ENCODE assay signal across 1 cellular context in the genomic region with DNA sequence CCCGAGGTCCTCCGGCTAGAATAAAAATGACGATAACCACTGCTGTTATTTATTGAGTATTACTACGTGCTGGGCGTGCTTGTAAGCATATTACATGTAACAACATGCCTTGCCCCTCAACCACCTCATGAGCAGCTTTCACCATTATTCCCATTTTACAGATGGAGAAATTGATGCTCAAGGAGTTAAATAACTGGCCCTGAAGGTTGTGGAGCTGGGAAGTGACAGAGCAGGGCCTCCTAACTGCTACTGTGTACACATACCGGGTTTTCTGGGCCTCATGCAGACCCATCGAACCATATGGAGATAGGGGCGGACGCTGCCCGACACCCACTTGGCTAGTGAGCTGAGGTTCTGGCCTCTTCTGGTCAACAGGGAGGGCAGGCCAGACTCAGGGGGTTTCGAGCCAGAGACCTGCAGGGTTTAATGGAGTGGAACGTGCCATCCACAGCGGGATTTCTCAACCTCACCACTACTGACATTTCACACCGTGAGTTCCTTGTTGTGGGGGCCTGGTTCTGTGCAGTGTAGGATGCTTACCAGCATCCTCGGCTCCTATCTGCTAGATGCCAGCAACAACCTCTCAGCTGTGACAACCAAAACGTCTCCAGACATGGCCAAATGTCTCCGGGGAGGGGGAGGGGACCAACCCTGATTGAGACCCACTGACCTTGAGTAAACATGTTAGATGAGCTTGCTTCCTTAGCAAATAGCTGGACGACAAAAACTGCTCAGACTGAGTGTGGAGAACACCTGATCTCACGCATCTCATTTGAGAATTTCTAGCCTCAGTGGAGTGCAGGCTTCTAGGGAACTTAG.
TF ChIP-seq lines count a peak whose summit lies in the region.

No MANE protein-coding gene starts in this region.

TF ChIP-seq in HepG2, 621 proteins besides CTCF, POLR2A, EP300 and RAD21 (continued from another document):
- TF ChIP-seq, protein P1, sequence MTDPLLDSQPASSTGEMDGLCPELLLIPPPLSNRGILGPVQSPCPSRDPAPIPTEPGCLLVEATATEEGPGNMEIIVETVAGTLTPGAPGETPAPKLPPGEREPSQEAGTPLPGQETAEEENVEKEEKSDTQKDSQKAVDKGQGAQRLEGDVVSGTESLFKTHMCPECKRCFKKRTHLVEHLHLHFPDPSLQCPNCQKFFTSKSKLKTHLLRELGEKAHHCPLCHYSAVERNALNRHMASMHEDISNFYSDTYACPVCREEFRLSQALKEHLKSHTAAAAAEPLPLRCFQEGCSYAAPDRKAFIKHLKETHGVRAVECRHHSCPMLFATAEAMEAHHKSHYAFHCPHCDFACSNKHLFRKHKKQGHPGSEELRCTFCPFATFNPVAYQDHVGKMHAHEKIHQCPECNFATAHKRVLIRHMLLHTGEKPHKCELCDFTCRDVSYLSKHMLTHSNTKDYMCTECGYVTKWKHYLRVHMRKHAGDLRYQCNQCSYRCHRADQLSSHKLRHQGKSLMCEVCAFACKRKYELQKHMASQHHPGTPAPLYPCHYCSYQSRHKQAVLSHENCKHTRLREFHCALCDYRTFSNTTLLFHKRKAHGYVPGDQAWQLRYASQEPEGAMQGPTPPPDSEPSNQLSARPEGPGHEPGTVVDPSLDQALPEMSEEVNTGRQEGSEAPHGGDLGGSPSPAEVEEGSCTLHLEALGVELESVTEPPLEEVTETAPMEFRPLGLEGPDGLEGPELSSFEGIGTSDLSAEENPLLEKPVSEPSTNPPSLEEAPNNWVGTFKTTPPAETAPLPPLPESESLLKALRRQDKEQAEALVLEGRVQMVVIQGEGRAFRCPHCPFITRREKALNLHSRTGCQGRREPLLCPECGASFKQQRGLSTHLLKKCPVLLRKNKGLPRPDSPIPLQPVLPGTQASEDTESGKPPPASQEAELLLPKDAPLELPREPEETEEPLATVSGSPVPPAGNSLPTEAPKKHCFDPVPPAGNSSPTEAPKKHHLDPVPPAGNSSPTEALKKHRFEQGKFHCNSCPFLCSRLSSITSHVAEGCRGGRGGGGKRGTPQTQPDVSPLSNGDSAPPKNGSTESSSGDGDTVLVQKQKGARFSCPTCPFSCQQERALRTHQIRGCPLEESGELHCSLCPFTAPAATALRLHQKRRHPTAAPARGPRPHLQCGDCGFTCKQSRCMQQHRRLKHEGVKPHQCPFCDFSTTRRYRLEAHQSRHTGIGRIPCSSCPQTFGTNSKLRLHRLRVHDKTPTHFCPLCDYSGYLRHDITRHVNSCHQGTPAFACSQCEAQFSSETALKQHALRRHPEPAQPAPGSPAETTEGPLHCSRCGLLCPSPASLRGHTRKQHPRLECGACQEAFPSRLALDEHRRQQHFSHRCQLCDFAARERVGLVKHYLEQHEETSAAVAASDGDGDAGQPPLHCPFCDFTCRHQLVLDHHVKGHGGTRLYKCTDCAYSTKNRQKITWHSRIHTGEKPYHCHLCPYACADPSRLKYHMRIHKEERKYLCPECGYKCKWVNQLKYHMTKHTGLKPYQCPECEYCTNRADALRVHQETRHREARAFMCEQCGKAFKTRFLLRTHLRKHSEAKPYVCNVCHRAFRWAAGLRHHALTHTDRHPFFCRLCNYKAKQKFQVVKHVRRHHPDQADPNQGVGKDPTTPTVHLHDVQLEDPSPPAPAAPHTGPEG (CRISPR knock-in tag; IDR thresholded peaks at IDR 0.05): no peak
- no peak for TF ChIP-seq ZNF24 (IDR thresholded peaks at IDR 0.05)
- TF ChIP-seq FOXA1 (IDR thresholded peaks at IDR 0.05): no peak
- peak; percentile 47; the same call in 1 of the 2 replicates for TF ChIP-seq FOXA1 (CRISPR knock-in tag; IDR thresholded peaks at IDR 0.05)
- TF ChIP-seq JUN (CRISPR knock-in tag; IDR thresholded peaks at IDR 0.05): no peak
- TF ChIP-seq ZBTB38 (CRISPR knock-in tag; IDR thresholded peaks at IDR 0.05): peak; percentile 11; the same call in 1 of the 2 replicates
- TF ChIP-seq SMAD9 (CRISPR knock-in tag; IDR thresholded peaks at IDR 0.05): no peak
- no peak for TF ChIP-seq SRY (CRISPR knock-in tag; IDR thresholded peaks at IDR 0.05)
- peak; percentile 28 for TF ChIP-seq PHF20 (CRISPR knock-in tag; IDR thresholded peaks at IDR 0.05)
- TF ChIP-seq SNRNP70 (IDR thresholded peaks at IDR 0.05; ENCODE audit: low read depth, low read length): no peak
- no peak for TF ChIP-seq KLF9 (CRISPR knock-in tag; IDR thresholded peaks at IDR 0.05; ENCODE audit: low read depth)
- TF ChIP-seq, protein P2, sequence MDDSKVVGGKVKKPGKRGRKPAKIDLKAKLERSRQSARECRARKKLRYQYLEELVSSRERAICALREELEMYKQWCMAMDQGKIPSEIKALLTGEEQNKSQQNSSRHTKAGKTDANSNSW (CRISPR knock-in tag; IDR thresholded peaks at IDR 0.05; ENCODE audit: borderline replicate concordance): peak; percentile 24; the same call in 1 of the 2 replicates
- TF ChIP-seq ZNF75D (CRISPR knock-in tag; IDR thresholded peaks at IDR 0.05; ENCODE audit: borderline replicate concordance): no peak
- peak in 1 of 2 experiments; percentile 39; a peak in 1 of 4 replicates for TF ChIP-seq NR2F1 (CRISPR knock-in tag; IDR thresholded peaks at IDR 0.05)
- no peak for TF ChIP-seq ZNF264 (CRISPR knock-in tag; IDR thresholded peaks at IDR 0.05)
- TF ChIP-seq DNMT3B (CRISPR knock-in tag; conservative IDR thresholded peaks at IDR 0.05): no peak
- TF ChIP-seq ZNF253 (CRISPR knock-in tag; IDR thresholded peaks at IDR 0.05; ENCODE audit: borderline replicate concordance): no peak
- TF ChIP-seq GATAD1 (CRISPR knock-in tag; IDR thresholded peaks at IDR 0.05): no peak
- 0 out of 2 replicates have a peak, but pooled peaks have one; percentile 5 for TF ChIP-seq HHEX (CRISPR knock-in tag; IDR thresholded peaks at IDR 0.05)
- TF ChIP-seq NKX3-1 (CRISPR knock-in tag; IDR thresholded peaks at IDR 0.05): no peak
- TF ChIP-seq, protein P3, sequence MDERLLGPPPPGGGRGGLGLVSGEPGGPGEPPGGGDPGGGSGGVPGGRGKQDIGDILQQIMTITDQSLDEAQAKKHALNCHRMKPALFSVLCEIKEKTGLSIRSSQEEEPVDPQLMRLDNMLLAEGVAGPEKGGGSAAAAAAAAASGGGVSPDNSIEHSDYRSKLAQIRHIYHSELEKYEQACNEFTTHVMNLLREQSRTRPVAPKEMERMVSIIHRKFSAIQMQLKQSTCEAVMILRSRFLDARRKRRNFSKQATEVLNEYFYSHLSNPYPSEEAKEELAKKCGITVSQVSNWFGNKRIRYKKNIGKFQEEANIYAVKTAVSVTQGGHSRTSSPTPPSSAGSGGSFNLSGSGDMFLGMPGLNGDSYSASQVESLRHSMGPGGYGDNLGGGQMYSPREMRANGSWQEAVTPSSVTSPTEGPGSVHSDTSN (CRISPR knock-in tag; IDR thresholded peaks at IDR 0.05): no peak
- TF ChIP-seq, protein P4, sequence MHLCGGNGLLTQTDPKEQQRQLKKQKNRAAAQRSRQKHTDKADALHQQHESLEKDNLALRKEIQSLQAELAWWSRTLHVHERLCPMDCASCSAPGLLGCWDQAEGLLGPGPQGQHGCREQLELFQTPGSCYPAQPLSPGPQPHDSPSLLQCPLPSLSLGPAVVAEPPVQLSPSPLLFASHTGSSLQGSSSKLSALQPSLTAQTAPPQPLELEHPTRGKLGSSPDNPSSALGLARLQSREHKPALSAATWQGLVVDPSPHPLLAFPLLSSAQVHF (CRISPR knock-in tag; IDR thresholded peaks at IDR 0.05): no peak
- no peak for TF ChIP-seq MYC (CRISPR knock-in tag; IDR thresholded peaks at IDR 0.05; ENCODE audit: borderline replicate concordance)
- TF ChIP-seq TEAD3 (CRISPR knock-in tag; optimal IDR thresholded peaks at IDR 0.05; ENCODE audit: borderline replicate concordance): peak; percentile 28
- TF ChIP-seq, protein P5, sequence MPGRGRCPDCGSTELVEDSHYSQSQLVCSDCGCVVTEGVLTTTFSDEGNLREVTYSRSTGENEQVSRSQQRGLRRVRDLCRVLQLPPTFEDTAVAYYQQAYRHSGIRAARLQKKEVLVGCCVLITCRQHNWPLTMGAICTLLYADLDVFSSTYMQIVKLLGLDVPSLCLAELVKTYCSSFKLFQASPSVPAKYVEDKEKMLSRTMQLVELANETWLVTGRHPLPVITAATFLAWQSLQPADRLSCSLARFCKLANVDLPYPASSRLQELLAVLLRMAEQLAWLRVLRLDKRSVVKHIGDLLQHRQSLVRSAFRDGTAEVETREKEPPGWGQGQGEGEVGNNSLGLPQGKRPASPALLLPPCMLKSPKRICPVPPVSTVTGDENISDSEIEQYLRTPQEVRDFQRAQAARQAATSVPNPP (CRISPR knock-in tag; IDR thresholded peaks at IDR 0.05): no peak
- 0 out of 2 replicates have a peak, but pooled peaks have one; percentile 13 for TF ChIP-seq FOXK1 (CRISPR knock-in tag; IDR thresholded peaks at IDR 0.05; ENCODE audit: borderline replicate concordance, low read depth)
- TF ChIP-seq, protein P6, sequence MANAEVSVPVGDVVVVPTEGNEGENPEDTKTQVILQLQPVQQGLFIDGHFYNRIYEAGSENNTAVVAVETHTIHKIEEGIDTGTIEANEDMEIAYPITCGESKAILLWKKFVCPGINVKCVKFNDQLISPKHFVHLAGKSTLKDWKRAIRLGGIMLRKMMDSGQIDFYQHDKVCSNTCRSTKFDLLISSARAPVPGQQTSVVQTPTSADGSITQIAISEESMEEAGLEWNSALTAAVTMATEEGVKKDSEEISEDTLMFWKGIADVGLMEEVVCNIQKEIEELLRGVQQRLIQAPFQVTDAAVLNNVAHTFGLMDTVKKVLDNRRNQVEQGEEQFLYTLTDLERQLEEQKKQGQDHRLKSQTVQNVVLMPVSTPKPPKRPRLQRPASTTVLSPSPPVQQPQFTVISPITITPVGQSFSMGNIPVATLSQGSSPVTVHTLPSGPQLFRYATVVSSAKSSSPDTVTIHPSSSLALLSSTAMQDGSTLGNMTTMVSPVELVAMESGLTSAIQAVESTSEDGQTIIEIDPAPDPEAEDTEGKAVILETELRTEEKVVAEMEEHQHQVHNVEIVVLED (CRISPR knock-in tag; IDR thresholded peaks at IDR 0.05; ENCODE audit: borderline replicate concordance): no peak
- no peak for TF ChIP-seq ZNF775 (CRISPR knock-in tag; IDR thresholded peaks at IDR 0.05; ENCODE audit: borderline replicate concordance)
- TF ChIP-seq ZNF616 (CRISPR knock-in tag; IDR thresholded peaks at IDR 0.05; ENCODE audit: low read depth): no peak
- no peak for TF ChIP-seq ZNF572 (CRISPR knock-in tag; IDR thresholded peaks at IDR 0.05)
- 0 out of 2 replicates have a peak, but pooled peaks have one; percentile 13 for TF ChIP-seq ZNF547 (CRISPR knock-in tag; IDR thresholded peaks at IDR 0.05)
- peak; percentile 40; the same call in 1 of the 2 replicates for TF ChIP-seq ZNF674 (CRISPR knock-in tag; IDR thresholded peaks at IDR 0.05; ENCODE audit: low read depth)
- TF ChIP-seq TBP (CRISPR knock-in tag; IDR thresholded peaks at IDR 0.05): no peak
- no peak for TF ChIP-seq NRL (CRISPR knock-in tag; IDR thresholded peaks at IDR 0.05; ENCODE audit: borderline replicate concordance)
- TF ChIP-seq TRIM24 (CRISPR knock-in tag; IDR thresholded peaks at IDR 0.05): no peak
- TF ChIP-seq, protein P7, sequence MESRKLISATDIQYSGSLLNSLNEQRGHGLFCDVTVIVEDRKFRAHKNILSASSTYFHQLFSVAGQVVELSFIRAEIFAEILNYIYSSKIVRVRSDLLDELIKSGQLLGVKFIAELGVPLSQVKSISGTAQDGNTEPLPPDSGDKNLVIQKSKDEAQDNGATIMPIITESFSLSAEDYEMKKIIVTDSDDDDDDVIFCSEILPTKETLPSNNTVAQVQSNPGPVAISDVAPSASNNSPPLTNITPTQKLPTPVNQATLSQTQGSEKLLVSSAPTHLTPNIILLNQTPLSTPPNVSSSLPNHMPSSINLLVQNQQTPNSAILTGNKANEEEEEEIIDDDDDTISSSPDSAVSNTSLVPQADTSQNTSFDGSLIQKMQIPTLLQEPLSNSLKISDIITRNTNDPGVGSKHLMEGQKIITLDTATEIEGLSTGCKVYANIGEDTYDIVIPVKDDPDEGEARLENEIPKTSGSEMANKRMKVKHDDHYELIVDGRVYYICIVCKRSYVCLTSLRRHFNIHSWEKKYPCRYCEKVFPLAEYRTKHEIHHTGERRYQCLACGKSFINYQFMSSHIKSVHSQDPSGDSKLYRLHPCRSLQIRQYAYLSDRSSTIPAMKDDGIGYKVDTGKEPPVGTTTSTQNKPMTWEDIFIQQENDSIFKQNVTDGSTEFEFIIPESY (CRISPR knock-in tag; IDR thresholded peaks at IDR 0.05): peak; percentile 20; the same call in 1 of the 2 replicates
- no peak for TF ChIP-seq JDP2 (CRISPR knock-in tag; IDR thresholded peaks at IDR 0.05; ENCODE audit: borderline replicate concordance)
- peak; percentile 91 for TF ChIP-seq ZNF629 (CRISPR knock-in tag; conservative IDR thresholded peaks at IDR 0.05)
- TF ChIP-seq KDM1A (CRISPR knock-in tag; IDR thresholded peaks at IDR 0.05): peak; percentile 63; the same call in 1 of the 2 replicates
- TF ChIP-seq ZEB1 (IDR thresholded peaks at IDR 0.05; ENCODE audit: insufficient replicate concordance, low read depth): no peak
- TF ChIP-seq NR2F6 (IDR thresholded peaks at IDR 0.05): peak; percentile 17; the same call in 1 of the 2 replicates
- TF ChIP-seq NR2F6 (CRISPR knock-in tag; IDR thresholded peaks at IDR 0.05): no peak
- no peak for TF ChIP-seq ZNF460 (CRISPR knock-in tag; IDR thresholded peaks at IDR 0.05; ENCODE audit: borderline replicate concordance)
- TF ChIP-seq ZNF567 (CRISPR knock-in tag; IDR thresholded peaks at IDR 0.05; ENCODE audit: borderline replicate concordance): 0 out of 2 replicates have a peak, but pooled peaks have one; percentile 29
- TF ChIP-seq, protein P8, sequence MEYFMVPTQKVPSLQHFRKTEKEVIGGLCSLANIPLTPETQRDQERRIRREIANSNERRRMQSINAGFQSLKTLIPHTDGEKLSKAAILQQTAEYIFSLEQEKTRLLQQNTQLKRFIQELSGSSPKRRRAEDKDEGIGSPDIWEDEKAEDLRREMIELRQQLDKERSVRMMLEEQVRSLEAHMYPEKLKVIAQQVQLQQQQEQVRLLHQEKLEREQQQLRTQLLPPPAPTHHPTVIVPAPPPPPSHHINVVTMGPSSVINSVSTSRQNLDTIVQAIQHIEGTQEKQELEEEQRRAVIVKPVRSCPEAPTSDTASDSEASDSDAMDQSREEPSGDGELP (IDR thresholded peaks at IDR 0.05; ENCODE audit: borderline replicate concordance, low read depth): peak; percentile 6; the same call in 1 of the 2 replicates
